In the genomic region with DNA sequence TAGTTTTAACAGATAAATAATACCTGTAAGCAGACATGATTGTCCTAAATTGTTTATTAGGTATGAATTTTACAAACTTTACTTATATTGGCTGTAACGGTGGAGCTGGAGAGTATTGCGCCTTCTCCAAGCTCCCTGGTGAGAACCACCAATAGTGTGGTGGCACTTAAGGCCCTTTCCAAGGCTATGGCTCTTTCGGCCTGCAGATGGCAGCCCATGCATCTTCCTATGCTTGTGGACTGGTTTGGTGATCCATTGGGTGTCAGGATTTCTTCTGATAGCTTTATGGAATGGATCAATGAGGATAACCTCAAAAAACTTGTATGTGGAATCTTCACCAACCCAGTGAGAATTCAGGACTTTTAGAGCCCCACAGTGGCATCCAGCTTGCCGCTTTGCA, we compare ENCODE assay signal across 9 cellular contexts. TPM values are rescaled to one million over a fixed set of nuclear protein-coding genes. Genes with fewer than 3 reads are reported as not detected.
DNase-seq lines count a peak whose midpoint lies in the region; ATAC-seq and TF ChIP-seq lines count a peak whose summit lies in the region.
"Had no signal": no experiment of that assay in that cellular context is flagged by ENCODE, and none has a peak within 500 bp of the region (broad histone marks: within the 10 kb centered on the region; RNA-seq: fewer than 3 reads in every experiment).

No MANE protein-coding gene starts in this region.

- H3K27me3 ChIP-seq in dorsolateral prefrontal cortex, result no peaks in the 10 kb centered on the region
- H3K27me3 ChIP-seq: SJSA1 had no signal

- intact Hi-C loops in dorsolateral prefrontal cortex (cut with DNase I), result loop anchor here in 1 of 2 donors (10.0 kb wide), 2 partner anchors 216 to 1026 kb away; a partner anchor contains a TSS

- DNase-seq in AG08396 (ENCODE audit: low spot score) (peak; percentile 23), NAMALWA (ENCODE audit: low spot score) (peak; percentile 59), fibroblast of pulmonary artery (ENCODE audit: low read depth) (peak; percentile 56), DMS114 treated with DMSO at 0.1 percent for 48 hours (lab: John Stamatoyannopoulos, UW; ENCODE audit: unreplicated experiment) (no peak), dorsolateral prefrontal cortex (no peak), NCI-H524 treated with DMSO at 0.1 percent for 48 hours (lab: John Stamatoyannopoulos, UW) (no peak)

- peak; percentile 41 for TF ChIP-seq CTCF in GM12874 (IDR thresholded peaks at IDR 0.05; ENCODE audit: insufficient read depth, low read depth, low read length)
- TF ChIP-seq CTCF in fibroblast of pulmonary artery (IDR thresholded peaks at IDR 0.05; ENCODE audit: low read length, missing control alignments), result peak; percentile 51
- peak in 13 of 56 donors; percentile 10 to 27 (median 16) for TF ChIP-seq CTCF in dorsolateral prefrontal cortex (IDR thresholded peaks at IDR 0.05 in 54 of 56, conservative IDR thresholded peaks at IDR 0.05 in 2 of 56; ENCODE audit: low read depth in 1 of 56, partially characterized antibody in 56 of 56)

- no peak overlapping the region for H3K27ac ChIP-seq in dorsolateral prefrontal cortex
- H3K27ac ChIP-seq: SJSA1 had no signal

- H3K4me3 ChIP-seq in fibroblast of pulmonary artery (replicated peaks; ENCODE audit: low read depth, low read length) (no peak overlapping the region), dorsolateral prefrontal cortex (no peak overlapping the region)
- H3K4me3 ChIP-seq: SJSA1 had no signal

- ATAC-seq in GM19463 (IDR thresholded peaks at IDR 0.05; ENCODE audit: unreplicated experiment), result no peak

RNA-seq across cellular contexts. Expression of a gene that starts 7.8 kb away (rescaled TPM):
- total RNA-seq in dorsolateral prefrontal cortex, result 10 to 100 TPM; 24.4 to 41.8 (median 32.1) TPM

Comparison
In these comparisons a context has a peak if more than half of its experiments do, and no peak if none do; other contexts are left out.
1. DNase-seq: peak in AG08396 (single experiment), NAMALWA (single experiment) and fibroblast of pulmonary artery (single experiment); none in DMS114 treated with DMSO at 0.1 percent for 48 hours (single experiment), dorsolateral prefrontal cortex (0 of 10) and NCI-H524 treated with DMSO at 0.1 percent for 48 hours (single experiment).